In genomic region chr21:43733529-43734071, GRCh38 we compare ENCODE assay signal across 1 cellular context.
TF ChIP-seq lines count a peak whose summit lies in the region.

No MANE protein-coding gene starts in this region.

TF ChIP-seq in K562, 482 proteins besides CTCF, POLR2A, EP300 and RAD21:
- TF ChIP-seq EHMT2 (IDR thresholded peaks at IDR 0.05) (no peak), RBFOX2 (IDR thresholded peaks at IDR 0.05; ENCODE audit: low read depth, low read length) (peak; percentile 26; the same call in 1 of the 2 replicates), POLR2G (IDR thresholded peaks at IDR 0.05; ENCODE audit: low read depth, low read length) (0 out of 2 replicates have a peak, but pooled peaks have one; percentile 16)
